In the genomic region with DNA sequence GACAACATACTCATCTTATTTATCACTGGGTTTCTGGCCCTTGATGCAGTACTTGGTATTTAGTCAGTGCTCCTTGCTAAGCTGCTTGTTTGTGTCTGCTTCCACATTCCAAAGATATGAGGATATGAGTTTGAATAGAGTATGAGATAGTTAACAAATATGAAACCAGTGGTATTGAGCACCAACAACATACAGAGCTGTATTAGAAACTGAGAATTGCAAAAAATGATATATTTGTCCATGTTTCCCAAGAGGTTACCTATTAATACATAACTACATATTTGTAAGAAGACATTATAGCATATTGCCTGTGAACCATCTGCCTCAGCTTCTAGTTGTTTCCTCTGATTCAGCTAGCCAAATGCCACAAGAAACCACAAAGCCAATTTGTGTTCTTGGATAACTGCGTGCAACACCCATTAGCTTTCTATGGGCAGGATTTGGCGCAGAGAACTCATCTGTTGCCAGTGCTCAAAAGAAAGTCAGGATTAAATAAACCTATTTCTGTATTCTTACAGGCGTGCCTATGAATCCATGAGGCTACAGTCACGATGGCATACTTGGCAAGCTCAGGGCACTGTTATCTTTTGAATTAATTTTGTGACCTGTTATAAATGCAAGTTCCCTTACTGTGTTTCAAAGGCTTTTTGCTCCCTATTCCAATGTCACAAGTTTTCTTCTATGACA, we compare ENCODE assay signal across 9 cellular contexts.
A peak's percentile ranks its signal among the peaks of the same experiment; 100 is the strongest.
DNase-seq lines count a peak whose midpoint lies in the region; ATAC-seq and TF ChIP-seq lines count a peak whose summit lies in the region.
"Had no signal": no experiment of that assay in that cellular context is flagged by ENCODE, and none has a peak within 500 bp of the region (broad histone marks: within the 10 kb centered on the region; RNA-seq: fewer than 3 reads in every experiment).

No MANE protein-coding gene starts in this region.

- ATAC-seq in left ventricle myocardium superior (peak; percentile 85), GM21526 (IDR thresholded peaks at IDR 0.05; ENCODE audit: low FRiP score, unreplicated experiment) (no peak)

- TF ChIP-seq CTCF in WI38 (IDR thresholded peaks at IDR 0.05; ENCODE audit: low read depth, low read length): no peak

- H3K4me3 ChIP-seq in WI38 (ENCODE audit: low read depth, low read length): peak overlapping the region; percentile 20

- H3K27ac ChIP-seq in temporal lobe (ENCODE audit: low read depth, low read length): peak overlapping the region; percentile 47

- intact Hi-C loops in left ventricle myocardium superior (cut with micrococcal nuclease): loop anchor here (10.0 kb wide), 1 partner anchor 536 kb away; no protein-coding TSS in a partner anchor

- DNase-seq in HT1080 (ENCODE audit: low read depth): peak; percentile 90
- DNase-seq in left ventricle myocardium superior: no peak
- no peak for DNase-seq in NCI-H524 treated with DMSO at 0.1 percent for 48 hours (lab: John Stamatoyannopoulos, UW)
- DNase-seq in germinal center (ENCODE audit: low spot score): no peak
- DNase-seq in T-helper 9 cell: no peak
- DNase-seq: KG1 had no signal
